In genomic region chr2:84297155-84297554, GRCh38 we compare ENCODE assay signal across 12 cellular contexts.
DNase-seq lines count a peak whose midpoint lies in the region; TF ChIP-seq lines count a peak whose summit lies in the region.
"Had no signal": no experiment of that assay in that cellular context is flagged by ENCODE, and none has a peak within 500 bp of the region (broad histone marks: within the 10 kb centered on the region; RNA-seq: fewer than 3 reads in every experiment).

No MANE protein-coding gene starts in this region.

- H3K27ac ChIP-seq in epithelial cell of prostate (peak overlapping the region; percentile 22), mucosa of rectum (ENCODE audit: low read depth in 2 of 2, low read length in 2 of 2) (peak overlapping the region; percentile 53 to 56), ascending aorta (no peak overlapping the region)
- H3K27ac ChIP-seq: upper lobe of left lung had no signal

- no peaks in the 10 kb centered on the region for H3K4me1 ChIP-seq in NT2/D1 (ENCODE audit: insufficient read depth, insufficient read length)
- H3K4me1 ChIP-seq in mucosa of rectum (ENCODE audit: control insufficient read depth in 2 of 2, insufficient read depth in 2 of 2, low read length in 2 of 2), result peaks cover 4 to 14% of the 10 kb centered on the region in 2 donors
- H3K4me1 ChIP-seq in ascending aorta, result no peaks in the 10 kb centered on the region
- H3K4me1 ChIP-seq: upper lobe of left lung had no signal

- H3K27me3 ChIP-seq in NT2/D1 (ENCODE audit: insufficient read depth, insufficient read length) (no peaks in the 10 kb centered on the region), mucosa of rectum (ENCODE audit: control insufficient read depth in 2 of 2, insufficient read depth in 2 of 2, low read length in 2 of 2) (no peaks in the 10 kb centered on the region), ascending aorta (no peaks in the 10 kb centered on the region)
- H3K27me3 ChIP-seq: upper lobe of left lung had no signal

- H3K9me3 ChIP-seq in NT2/D1 (ENCODE audit: insufficient read depth, low read length), result 0 out of 2 replicates have a peak, but pooled peaks cover 7% of the 10 kb centered on the region
- H3K9me3 ChIP-seq in mucosa of rectum (ENCODE audit: control insufficient read depth in 2 of 2, low read length in 2 of 2), result no peaks in the 10 kb centered on the region
- no peaks in the 10 kb centered on the region for H3K9me3 ChIP-seq in ascending aorta
- H3K9me3 ChIP-seq: upper lobe of left lung had no signal

- intact Hi-C loops in ascending aorta (cut with DNase I), result no loop called here

- DNase-seq in ELR (ENCODE audit: low read depth), result peak; percentile 66
- DNase-seq in NT2/D1 (ENCODE audit: low read depth, low spot score), result peak; percentile 54
- peak; percentile 40 for DNase-seq in epithelial cell of prostate (ENCODE audit: low read depth, low spot score)
- no peak for DNase-seq in GOT3 (lab: John Stamatoyannopoulos, UW)
- no peak for DNase-seq in NCI-H146 (lab: John Stamatoyannopoulos, UW)
- no peak for DNase-seq in ascending aorta (ENCODE audit: low spot score in 2 of 2)
- no peak for DNase-seq in effector CD4-positive, alpha-beta T cell
- DNase-seq: activated CD4-positive, CD25-positive, alpha-beta regulatory T cell; activated naive CD4-positive, alpha-beta T cell treated with Interleukin-2 at 50 U/mL for 16 hours; NCI-H1105; upper lobe of left lung had no signal

- H3K4me3 ChIP-seq in NT2/D1 (ENCODE audit: insufficient read length, low read depth), result no peak overlapping the region
- H3K4me3 ChIP-seq in mucosa of rectum (ENCODE audit: low read length in 2 of 2), result no peak overlapping the region
- H3K4me3 ChIP-seq in ascending aorta, result no peak overlapping the region
- H3K4me3 ChIP-seq: upper lobe of left lung had no signal

- H3K36me3 ChIP-seq in NT2/D1 (ENCODE audit: insufficient read depth, insufficient read length, low read length) (no peaks in the 10 kb centered on the region), mucosa of rectum (ENCODE audit: control insufficient read depth in 2 of 2, insufficient read depth in 2 of 2, low read length in 2 of 2) (no peaks in the 10 kb centered on the region), ascending aorta (no peaks in the 10 kb centered on the region)
- H3K36me3 ChIP-seq: upper lobe of left lung had no signal

- no peak overlapping the region for H3K9ac ChIP-seq in NT2/D1 (ENCODE audit: insufficient read length, low read depth)
- no peak overlapping the region for H3K9ac ChIP-seq in mucosa of rectum (ENCODE audit: low read depth in 1 of 2, low read length in 2 of 2)

- TF ChIP-seq CTCF in ascending aorta (IDR thresholded peaks at IDR 0.05), result no peak

Comparison
In these comparisons a context has a peak if more than half of its experiments do, and no peak if none do; other contexts are left out.
1. DNase-seq: peak in ELR (single experiment), NT2/D1 (single experiment) and epithelial cell of prostate (single experiment); none in GOT3 (single experiment), NCI-H146 (single experiment), ascending aorta (0 of 2) and effector CD4-positive, alpha-beta T cell (single experiment).
2. H3K27ac ChIP-seq: peak in epithelial cell of prostate (single experiment) and mucosa of rectum (2 of 2); none in ascending aorta (0 of 2).